1 cellular context compared by ENCODE assay signal in the genomic region with DNA sequence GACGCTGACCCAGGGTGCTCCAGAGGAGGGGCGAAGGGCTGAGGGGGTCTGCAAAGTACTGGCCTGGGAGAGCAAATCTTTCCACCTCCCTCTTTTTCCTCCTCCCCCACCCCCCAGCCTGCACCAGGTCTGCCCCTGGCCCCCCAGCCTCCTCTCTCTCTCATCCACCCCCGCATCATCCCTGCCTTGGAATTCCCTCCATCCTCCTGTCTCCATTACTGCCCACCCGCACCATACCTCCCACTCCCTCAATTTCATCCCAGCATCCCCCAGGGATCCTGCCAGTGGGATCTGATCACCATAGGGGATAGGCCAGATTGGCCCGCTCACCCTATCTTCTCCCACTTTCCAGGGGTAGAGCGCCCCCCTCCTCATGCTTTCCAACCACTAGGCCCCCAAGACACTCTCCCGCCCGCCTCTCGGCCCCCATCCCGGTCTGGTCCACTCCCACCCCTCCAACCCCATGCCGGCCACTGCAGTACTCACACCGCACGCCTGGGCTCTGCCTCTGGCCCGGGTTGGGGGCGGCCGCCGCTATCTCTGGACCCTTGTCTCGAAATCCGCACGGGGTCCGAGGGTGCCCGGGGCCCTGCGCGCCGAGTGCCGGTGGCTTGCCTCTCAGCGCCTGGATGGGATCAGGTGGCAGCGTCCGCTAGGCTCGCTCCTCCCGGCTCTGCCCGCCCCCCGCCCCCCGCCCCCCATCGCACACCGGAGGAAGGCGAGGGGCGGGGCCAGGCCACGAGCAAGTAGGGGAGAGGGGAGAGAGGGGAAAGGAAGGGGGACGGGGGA.
TF ChIP-seq lines count a peak whose summit lies in the region.

A gene with protein sequence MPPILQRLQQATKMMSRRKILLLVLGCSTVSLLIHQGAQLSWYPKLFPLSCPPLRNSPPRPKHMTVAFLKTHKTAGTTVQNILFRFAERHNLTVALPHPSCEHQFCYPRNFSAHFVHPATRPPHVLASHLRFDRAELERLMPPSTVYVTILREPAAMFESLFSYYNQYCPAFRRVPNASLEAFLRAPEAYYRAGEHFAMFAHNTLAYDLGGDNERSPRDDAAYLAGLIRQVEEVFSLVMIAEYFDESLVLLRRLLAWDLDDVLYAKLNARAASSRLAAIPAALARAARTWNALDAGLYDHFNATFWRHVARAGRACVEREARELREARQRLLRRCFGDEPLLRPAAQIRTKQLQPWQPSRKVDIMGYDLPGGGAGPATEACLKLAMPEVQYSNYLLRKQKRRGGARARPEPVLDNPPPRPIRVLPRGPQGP (minus strand): TSS at position 637 of the 789 bp plus-strand sequence. CDS start 3,746 bp downstream, outside the sequence.

TF ChIP-seq in GM23338, 12 proteins besides CTCF, POLR2A, EP300 and RAD21 (continued from another document):
- TF ChIP-seq, protein P1, sequence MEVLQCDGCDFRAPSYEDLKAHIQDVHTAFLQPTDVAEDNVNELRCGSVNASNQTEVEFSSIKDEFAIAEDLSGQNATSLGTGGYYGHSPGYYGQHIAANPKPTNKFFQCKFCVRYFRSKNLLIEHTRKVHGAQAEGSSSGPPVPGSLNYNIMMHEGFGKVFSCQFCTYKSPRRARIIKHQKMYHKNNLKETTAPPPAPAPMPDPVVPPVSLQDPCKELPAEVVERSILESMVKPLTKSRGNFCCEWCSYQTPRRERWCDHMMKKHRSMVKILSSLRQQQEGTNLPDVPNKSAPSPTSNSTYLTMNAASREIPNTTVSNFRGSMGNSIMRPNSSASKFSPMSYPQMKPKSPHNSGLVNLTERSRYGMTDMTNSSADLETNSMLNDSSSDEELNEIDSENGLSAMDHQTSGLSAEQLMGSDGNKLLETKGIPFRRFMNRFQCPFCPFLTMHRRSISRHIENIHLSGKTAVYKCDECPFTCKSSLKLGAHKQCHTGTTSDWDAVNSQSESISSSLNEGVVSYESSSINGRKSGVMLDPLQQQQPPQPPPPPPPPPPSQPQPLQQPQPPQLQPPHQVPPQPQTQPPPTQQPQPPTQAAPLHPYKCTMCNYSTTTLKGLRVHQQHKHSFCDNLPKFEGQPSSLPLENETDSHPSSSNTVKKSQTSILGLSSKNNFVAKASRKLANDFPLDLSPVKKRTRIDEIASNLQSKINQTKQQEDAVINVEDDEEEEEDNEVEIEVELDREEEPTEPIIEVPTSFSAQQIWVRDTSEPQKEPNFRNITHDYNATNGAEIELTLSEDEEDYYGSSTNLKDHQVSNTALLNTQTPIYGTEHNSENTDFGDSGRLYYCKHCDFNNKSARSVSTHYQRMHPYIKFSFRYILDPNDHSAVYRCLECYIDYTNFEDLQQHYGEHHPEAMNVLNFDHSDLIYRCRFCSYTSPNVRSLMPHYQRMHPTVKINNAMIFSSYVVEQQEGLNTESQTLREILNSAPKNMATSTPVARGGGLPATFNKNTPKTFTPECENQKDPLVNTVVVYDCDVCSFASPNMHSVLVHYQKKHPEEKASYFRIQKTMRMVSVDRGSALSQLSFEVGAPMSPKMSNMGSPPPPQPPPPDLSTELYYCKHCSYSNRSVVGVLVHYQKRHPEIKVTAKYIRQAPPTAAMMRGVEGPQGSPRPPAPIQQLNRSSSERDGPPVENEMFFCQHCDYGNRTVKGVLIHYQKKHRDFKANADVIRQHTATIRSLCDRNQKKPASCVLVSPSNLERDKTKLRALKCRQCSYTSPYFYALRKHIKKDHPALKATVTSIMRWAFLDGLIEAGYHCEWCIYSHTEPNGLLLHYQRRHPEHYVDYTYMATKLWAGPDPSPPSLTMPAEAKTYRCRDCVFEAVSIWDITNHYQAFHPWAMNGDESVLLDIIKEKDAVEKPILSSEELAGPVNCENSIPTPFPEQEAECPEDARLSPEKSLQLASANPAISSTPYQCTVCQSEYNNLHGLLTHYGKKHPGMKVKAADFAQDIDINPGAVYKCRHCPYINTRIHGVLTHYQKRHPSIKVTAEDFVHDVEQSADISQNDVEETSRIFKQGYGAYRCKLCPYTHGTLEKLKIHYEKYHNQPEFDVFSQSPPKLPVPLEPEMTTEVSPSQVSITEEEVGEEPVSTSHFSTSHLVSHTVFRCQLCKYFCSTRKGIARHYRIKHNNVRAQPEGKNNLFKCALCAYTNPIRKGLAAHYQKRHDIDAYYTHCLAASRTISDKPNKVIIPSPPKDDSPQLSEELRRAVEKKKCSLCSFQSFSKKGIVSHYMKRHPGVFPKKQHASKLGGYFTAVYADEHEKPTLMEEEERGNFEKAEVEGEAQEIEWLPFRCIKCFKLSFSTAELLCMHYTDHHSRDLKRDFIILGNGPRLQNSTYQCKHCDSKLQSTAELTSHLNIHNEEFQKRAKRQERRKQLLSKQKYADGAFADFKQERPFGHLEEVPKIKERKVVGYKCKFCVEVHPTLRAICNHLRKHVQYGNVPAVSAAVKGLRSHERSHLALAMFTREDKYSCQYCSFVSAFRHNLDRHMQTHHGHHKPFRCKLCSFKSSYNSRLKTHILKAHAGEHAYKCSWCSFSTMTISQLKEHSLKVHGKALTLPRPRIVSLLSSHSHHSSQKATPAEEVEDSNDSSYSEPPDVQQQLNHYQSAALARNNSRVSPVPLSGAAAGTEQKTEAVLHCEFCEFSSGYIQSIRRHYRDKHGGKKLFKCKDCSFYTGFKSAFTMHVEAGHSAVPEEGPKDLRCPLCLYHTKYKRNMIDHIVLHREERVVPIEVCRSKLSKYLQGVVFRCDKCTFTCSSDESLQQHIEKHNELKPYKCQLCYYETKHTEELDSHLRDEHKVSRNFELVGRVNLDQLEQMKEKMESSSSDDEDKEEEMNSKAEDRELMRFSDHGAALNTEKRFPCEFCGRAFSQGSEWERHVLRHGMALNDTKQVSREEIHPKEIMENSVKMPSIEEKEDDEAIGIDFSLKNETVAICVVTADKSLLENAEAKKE (CRISPR knock-in tag; IDR thresholded peaks at IDR 0.05): no peak
- TF ChIP-seq ZNF114 (CRISPR knock-in tag; IDR thresholded peaks at IDR 0.05) (no peak), POLR2AphosphoS5 (IDR thresholded peaks at IDR 0.05; ENCODE audit: low read depth) (peak; percentile 81)
